In genomic region chr3:44028-44676, GRCh38 we compare ENCODE assay signal across 18 cellular contexts.
A peak's percentile ranks its signal among the peaks of the same experiment; 100 is the strongest.
DNase-seq lines count a peak whose midpoint lies in the region; ATAC-seq, FAIRE-seq and TF ChIP-seq lines count a peak whose summit lies in the region.
"Had no signal": no experiment of that assay in that cellular context is flagged by ENCODE, and none has a peak within 500 bp of the region (broad histone marks: within the 10 kb centered on the region; RNA-seq: fewer than 3 reads in every experiment).

No MANE protein-coding gene starts in this region.

- ATAC-seq in left lobe of liver (peak; percentile 36), GM18517 (IDR thresholded peaks at IDR 0.05; ENCODE audit: unreplicated experiment) (no peak), HG02973 (IDR thresholded peaks at IDR 0.05; ENCODE audit: unreplicated experiment) (no peak)
- ATAC-seq: A549 had no signal

- no peaks in the 10 kb centered on the region for H3K9me3 ChIP-seq in stomach
- H3K9me3 ChIP-seq: A549 had no signal

- TF ChIP-seq CTCF in bronchial epithelial cell (IDR thresholded peaks at IDR 0.05; ENCODE audit: insufficient read depth, low read length, severe bottlenecking) (no peak), stomach (IDR thresholded peaks at IDR 0.05) (no peak)

- FAIRE-seq in GM19239 (lab: Jason Lieb, UNC) (peak; percentile 33), bronchial epithelial cell (lab: Jason Lieb, UNC) (peak; percentile 77), urothelium cell line (lab: Jason Lieb, UNC) (peak; percentile 90)
- FAIRE-seq: A549, H54 had no signal

- H3K4me1 ChIP-seq in stomach: no peaks in the 10 kb centered on the region
- H3K4me1 ChIP-seq: A549 had no signal

- no peak for DNase-seq in GM19239 (ENCODE audit: insufficient read length, low spot score)
- DNase-seq in bronchial epithelial cell (ENCODE audit: low read depth): peak; percentile 7
- no peak for DNase-seq in left lobe of liver (ENCODE audit: low spot score)
- no peak for DNase-seq in urothelium cell line (ENCODE audit: low spot score)
- no peak for DNase-seq in stomach
- DNase-seq: AML-193; CD4-positive, alpha-beta T cell; DMS153; GF-D8; HCEC 1CT; HFFc6; KG1 had no signal

- H3K27me3 ChIP-seq in bronchial epithelial cell (ENCODE audit: control insufficient read depth, insufficient read depth, low read length) (no peaks in the 10 kb centered on the region), stomach (peaks cover 0 to 17% (median 0%) of the 10 kb centered on the region in 3 donors)

- H3K36me3 ChIP-seq in bronchial epithelial cell (ENCODE audit: control insufficient read depth, insufficient read depth, low read length) (no peaks in the 10 kb centered on the region), stomach (no peaks in the 10 kb centered on the region)

- H3K27ac ChIP-seq in stomach: no peak overlapping the region
- H3K27ac ChIP-seq: 22Rv1, A549, C4-2B had no signal

- intact Hi-C loops in stomach (cut with DNase I; ENCODE audit: low total_unique reads): no loop called here

- no peak overlapping the region for H3K4me3 ChIP-seq in bronchial epithelial cell (ENCODE audit: low read depth, low read length)
- no peak overlapping the region for H3K4me3 ChIP-seq in stomach
- H3K4me3 ChIP-seq: A549 had no signal

- TF ChIP-seq EP300 in stomach (IDR thresholded peaks at IDR 0.05): no peak

- TF ChIP-seq POLR2A in stomach (IDR thresholded peaks at IDR 0.05): no peak

- WGBS in stomach, 5 donors: 61 to 74% (median 69%) methylated on average over 9 of the region's 9 CpGs
